ENCODE assay signal across 11 cellular contexts in the genomic region with DNA sequence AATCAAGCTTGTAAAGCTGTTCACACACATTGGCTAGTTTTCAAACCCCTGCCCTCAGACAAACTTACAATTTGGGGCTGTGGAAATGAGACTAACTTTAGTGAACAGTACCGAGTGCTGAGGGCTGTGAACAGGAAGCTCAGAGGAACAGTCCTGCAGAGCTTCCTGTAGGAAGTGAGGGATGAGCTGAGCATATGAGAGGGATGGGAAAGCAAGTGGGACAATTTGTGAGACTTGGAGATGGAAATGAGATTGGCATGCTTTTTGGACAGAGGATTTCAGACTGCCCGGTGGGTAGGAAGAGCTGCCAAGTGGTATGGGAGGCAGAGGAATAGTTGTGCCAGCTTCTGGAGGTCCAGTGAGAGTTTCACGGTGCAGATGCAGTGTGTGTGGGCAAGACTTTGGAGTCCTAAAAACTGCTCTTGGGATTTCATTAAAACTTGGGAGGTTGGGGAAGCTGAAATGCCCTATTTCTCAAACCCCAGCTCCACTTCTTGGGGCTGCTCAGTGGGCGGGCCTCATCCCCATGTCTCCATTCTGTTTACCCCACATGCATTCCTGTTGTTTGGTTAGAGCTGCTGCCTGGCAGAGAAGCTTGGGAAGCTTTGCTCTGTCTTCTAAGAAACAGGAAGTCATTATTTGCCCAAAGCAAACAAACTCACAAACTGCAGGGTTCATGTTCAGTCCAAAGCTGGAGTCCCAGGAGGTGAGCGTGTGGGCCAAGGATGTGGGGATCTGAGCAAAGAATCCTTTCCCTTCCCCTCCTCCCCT.
DNase-seq lines count a peak whose midpoint lies in the region; ATAC-seq and TF ChIP-seq lines count a peak whose summit lies in the region.
"Had no signal": no experiment of that assay in that cellular context is flagged by ENCODE, and none has a peak within 500 bp of the region (broad histone marks: within the 10 kb centered on the region; RNA-seq: fewer than 3 reads in every experiment).

No MANE protein-coding gene starts in this region.

- intact Hi-C loops in left ventricle myocardium inferior (cut with micrococcal nuclease) (no loop called here), upper lobe of right lung (cut with DNase I) (no loop called here)

- no peaks in the 10 kb centered on the region for H3K27me3 ChIP-seq in left ventricle myocardium inferior (ENCODE audit: low read depth)
- no peaks in the 10 kb centered on the region for H3K27me3 ChIP-seq in upper lobe of right lung
- peaks cover 9% of the 10 kb centered on the region for H3K27me3 ChIP-seq in WERI-Rb-1 (ENCODE audit: insufficient read depth, low read depth, severe bottlenecking)
- H3K27me3 ChIP-seq: breast epithelium, heart left ventricle had no signal

- peak overlapping the region; percentile 95 for H3K27ac ChIP-seq in VCaP
- H3K27ac ChIP-seq in left ventricle myocardium inferior (replicated peaks), result peak overlapping the region; percentile 2
- H3K27ac ChIP-seq in upper lobe of right lung, result no peak overlapping the region
- H3K27ac ChIP-seq in WERI-Rb-1, result no peak overlapping the region
- H3K27ac ChIP-seq: heart left ventricle had no signal

- no peak for TF ChIP-seq CTCF in VCaP (conservative IDR thresholded peaks at IDR 0.05)
- TF ChIP-seq CTCF in left ventricle myocardium inferior (IDR thresholded peaks at IDR 0.05; ENCODE audit: borderline replicate concordance), result no peak
- no peak for TF ChIP-seq CTCF in upper lobe of right lung (IDR thresholded peaks at IDR 0.05)
- TF ChIP-seq CTCF in WERI-Rb-1 (IDR thresholded peaks at IDR 0.05; ENCODE audit: low read depth, low read length), result no peak

- H3K9me3 ChIP-seq in left ventricle myocardium inferior (replicated peaks) (no peaks in the 10 kb centered on the region), upper lobe of right lung (no peaks in the 10 kb centered on the region), WERI-Rb-1 (ENCODE audit: severe bottlenecking) (peaks cover 3% of the 10 kb centered on the region)
- H3K9me3 ChIP-seq: breast epithelium, heart left ventricle had no signal

- no peaks in the 10 kb centered on the region for H3K36me3 ChIP-seq in left ventricle myocardium inferior
- H3K36me3 ChIP-seq in upper lobe of right lung, result no peaks in the 10 kb centered on the region
- H3K36me3 ChIP-seq in WERI-Rb-1, result no peaks in the 10 kb centered on the region
- H3K36me3 ChIP-seq: breast epithelium, heart left ventricle had no signal

- ATAC-seq in upper lobe of right lung, result peak; percentile 56

- DNase-seq in NCI-H1436 (lab: John Stamatoyannopoulos, UW), result peak; percentile 2
- DNase-seq in NCI-H1436 treated with DMSO at 0.1 percent for 48 hours (lab: John Stamatoyannopoulos, UW), result no peak
- DNase-seq in left ventricle myocardium inferior, result no peak
- no peak for DNase-seq in upper lobe of right lung
- DNase-seq in NK-92 (lab: John Stamatoyannopoulos, UW; ENCODE audit: unreplicated experiment), result no peak
- DNase-seq in T-helper 1 cell, result no peak
- no peak for DNase-seq in WERI-Rb-1
- DNase-seq: heart left ventricle, NCI-H524 treated with DMSO at 0.1 percent for 48 hours had no signal

- peaks cover 22% of the 10 kb centered on the region for H3K4me1 ChIP-seq in left ventricle myocardium inferior
- peaks cover 11% of the 10 kb centered on the region for H3K4me1 ChIP-seq in upper lobe of right lung
- H3K4me1 ChIP-seq: breast epithelium had no signal

- H3K4me3 ChIP-seq in left ventricle myocardium inferior, result no peak overlapping the region
- H3K4me3 ChIP-seq in upper lobe of right lung, result no peak overlapping the region
- no peak overlapping the region for H3K4me3 ChIP-seq in WERI-Rb-1 (ENCODE audit: low read depth, low read length)
- H3K4me3 ChIP-seq: breast epithelium, heart left ventricle had no signal

Comparison
In these comparisons a context has a peak if more than half of its experiments do, and no peak if none do; other contexts are left out.
1. H3K27ac ChIP-seq: peak in VCaP (single experiment) and left ventricle myocardium inferior (single experiment); none in upper lobe of right lung (single experiment) and WERI-Rb-1 (single experiment).